ENCODE assay signal across 28 cellular contexts in the genomic region with DNA sequence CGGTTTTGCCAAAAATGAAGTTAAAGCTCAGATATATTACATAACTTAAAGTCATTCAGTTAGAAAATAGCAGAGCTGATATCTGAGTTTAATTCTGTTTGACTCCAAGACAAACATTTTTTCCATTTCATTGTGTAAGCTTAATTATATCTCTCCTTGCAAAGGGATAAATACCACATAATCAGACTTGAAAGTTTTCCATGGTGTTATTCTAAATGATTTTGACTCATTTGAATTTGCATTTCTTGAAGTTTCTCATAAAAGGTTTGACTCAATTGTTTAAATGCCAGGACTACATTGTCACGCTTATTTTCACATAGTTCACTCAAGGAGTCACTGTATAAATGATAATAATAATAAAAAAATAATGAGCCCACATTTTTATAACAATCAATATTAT.
"Had no signal": no experiment of that assay in that cellular context is flagged by ENCODE, and none has a peak within 500 bp of the region (broad histone marks: within the 10 kb centered on the region; RNA-seq: fewer than 3 reads in every experiment).

No MANE protein-coding gene starts in this region.

- DNase-seq: activated CD4-positive, alpha-beta memory T cell treated with anti-CD3 and anti-CD28 coated beads for 36 hours; activated CD4-positive, alpha-beta T cell treated with anti-CD3 and anti-CD28 coated beads for 36 hours; activated CD4-positive, alpha-beta T cell treated with anti-CD3 and anti-CD28 coated beads, Interleukin-2, amount 10 ng/mL, durations not matched to agents 24 days and 14 days; activated CD4-positive, CD25-positive, alpha-beta regulatory T cell; activated CD4-positive, CD25-positive, alpha-beta regulatory T cell treated with anti-CD3 and anti-CD28 coated beads, Interleukin-2, amount 50 U/mL, for 72 hours; activated CD8-positive, alpha-beta memory T cell treated with anti-CD3 and anti-CD28 coated beads, Interleukin-2, amount 10 ng/mL, durations not matched to agents 7 days and 5 days; activated CD8-positive, alpha-beta memory T cell treated with anti-CD3 and anti-CD28 coated beads, Interleukin-2, amount 50 U/mL, for 4 hours; activated CD8-positive, alpha-beta T cell treated with anti-CD3 and anti-CD28 coated beads, Interleukin-2, amount 10 ng/mL, durations not matched to agents 7 days and 5 days; activated gamma-delta T cell; activated naive CD4-positive, alpha-beta T cell; activated naive CD4-positive, alpha-beta T cell treated with anti-CD3 and anti-CD28 coated beads, Interleukin-2, amount 10 ng/mL, durations not matched to agents 7 days and 5 days; activated naive CD8-positive, alpha-beta T cell treated with anti-CD3 and anti-CD28 coated beads, Interleukin-2, amount 10 ng/mL, durations not matched to agents 7 days and 5 days; activated T-cell treated with anti-CD3 and anti-CD28 coated beads, Interleukin-2, amount 50 U/mL, for 1 hour; activated T-cell treated with anti-CD3 and anti-CD28 coated beads, Interleukin-2, amount 50 U/mL, for 72 hours; amniotic stem cell; anterior cingulate cortex; brain microvascular endothelial cell; dorsolateral prefrontal cortex; effector memory CD4-positive, alpha-beta T cell; endodermal cell; foreskin keratinocyte; gastrocnemius medialis; glutamatergic neuron; heart left ventricle; hypothalamus; T-helper 1 cell; T-helper 17 cell; T1000 had no signal

- H3K4me3 ChIP-seq: dorsolateral prefrontal cortex, gastrocnemius medialis, heart left ventricle had no signal
